In genomic region chr2:42048318-42049251, GRCh38 we compare ENCODE assay signal across 8 cellular contexts. TPM values are rescaled to one million over a fixed set of nuclear protein-coding genes. Genes with fewer than 3 reads are reported as not detected.
A peak's percentile ranks its signal among the peaks of the same experiment; 100 is the strongest.
DNase-seq lines count a peak whose midpoint lies in the region; ATAC-seq and TF ChIP-seq lines count a peak whose summit lies in the region.

No MANE protein-coding gene starts in this region.

- TF ChIP-seq EP300 in transverse colon (IDR thresholded peaks at IDR 0.05; ENCODE audit: low read depth): no peak

- DNase-seq in ELR (ENCODE audit: low read depth): peak; percentile 47
- DNase-seq in central memory CD8-positive, alpha-beta T cell (ENCODE audit: low spot score in 2 of 2): no peak
- no peak for DNase-seq in lower lobe of right lung
- no peak for DNase-seq in transverse colon
- no peak for DNase-seq in UCSD-AML1 (lab: John Stamatoyannopoulos, UW; ENCODE audit: unreplicated experiment)
- no peak for DNase-seq in cerebellar nuclear complex (lab: John Stamatoyannopoulos, UW)

- H3K27ac Mint-ChIP-seq in central memory CD8-positive, alpha-beta T cell (ENCODE audit: low read depth): no peak overlapping the region

- peaks cover 1% of the 10 kb centered on the region for H3K36me3 Mint-ChIP-seq in central memory CD8-positive, alpha-beta T cell (ENCODE audit: insufficient read depth)

- H3K27me3 Mint-ChIP-seq in central memory CD8-positive, alpha-beta T cell: peaks cover 74% of the 10 kb centered on the region

- H3K4me1 ChIP-seq in lower lobe of right lung: peaks cover 22% of the 10 kb centered on the region
- H3K4me1 ChIP-seq in transverse colon: peaks cover 23 to 57% (median 42%) of the 10 kb centered on the region in 4 donors

- ATAC-seq in HG03442 (IDR thresholded peaks at IDR 0.05; ENCODE audit: unreplicated experiment) (peak; percentile 18), lower lobe of right lung (peak; percentile 4 to 28), HG02981 (IDR thresholded peaks at IDR 0.05; ENCODE audit: unreplicated experiment) (no peak)
- no peak for ATAC-seq in central memory CD8-positive, alpha-beta T cell (replicated peaks; ENCODE audit: extremely low read depth, poor library complexity, severe bottlenecking)

- H3K27ac ChIP-seq in lower lobe of right lung: peak overlapping the region; percentile 77
- peak overlapping the region; percentile 86 to 96 (median 92) for H3K27ac ChIP-seq in transverse colon

- H3K4me1 Mint-ChIP-seq in central memory CD8-positive, alpha-beta T cell: no peaks in the 10 kb centered on the region

- H3K27me3 ChIP-seq in lower lobe of right lung (ENCODE audit: low read depth) (peaks cover 10% of the 10 kb centered on the region), transverse colon (peaks cover 17% of the 10 kb centered on the region)

- 10% methylated on average over 31 of the region's 80 CpGs; no CpG with 5 or more reads in 1 of the 2 donors for WGBS in transverse colon (ENCODE audit: low coverage in 1 of 2), 2 donors

- TF ChIP-seq CTCF in lower lobe of right lung (IDR thresholded peaks at IDR 0.05) (no peak), transverse colon (IDR thresholded peaks at IDR 0.05) (no peak)

- H3K36me3 ChIP-seq in lower lobe of right lung (peaks cover 4% of the 10 kb centered on the region), transverse colon (no peaks in the 10 kb centered on the region)

- no peak for TF ChIP-seq POLR2A in transverse colon (IDR thresholded peaks at IDR 0.05)

- intact Hi-C loops in lower lobe of right lung (cut with DNase I) (no loop called here), transverse colon (cut with DNase I; ENCODE audit: low total_unique reads) (loop anchor here (5.0 kb wide), 2 partner anchors 81 to 131 kb away; no protein-coding TSS in a partner anchor)

- H3K9me3 ChIP-seq in lower lobe of right lung (no peaks in the 10 kb centered on the region), transverse colon (no peaks in the 10 kb centered on the region)

- H3K4me3 ChIP-seq in lower lobe of right lung (peak overlapping the region; percentile 65), transverse colon (peak overlapping the region; percentile 53 to 82 (median 66))

- peak overlapping the region; percentile 57 for H3K4me3 Mint-ChIP-seq in central memory CD8-positive, alpha-beta T cell

- no peaks in the 10 kb centered on the region for H3K9me3 Mint-ChIP-seq in central memory CD8-positive, alpha-beta T cell

- in situ Hi-C loops in transverse colon (cut with MboI; ENCODE audit: low pct_ligation_motif_present in 1 of 4, low pct_unique_long_range_greater_than_20kb in 1 of 4, low sequenced_read_pairs in 3 of 4): no loop called here

RNA-seq across cellular contexts. Expression of gene PKDCC, which starts 0.8 kb away (rescaled TPM):
- 65.8 TPM for total RNA-seq in lower lobe of right lung
- total RNA-seq in transverse colon: 100 to 1,000 TPM in 1 of 4 donors, 10 to 100 TPM in 3; 60.6 to 108 (median 74.6) TPM

Comparison
In these comparisons a context has a peak if more than half of its experiments do, and no peak if none do; other contexts are left out.
1. ATAC-seq: peak in HG03442 (single experiment) and lower lobe of right lung (2 of 2); none in central memory CD8-positive, alpha-beta T cell (single experiment) and HG02981 (single experiment).